Comparison of ENCODE assay signal across 1 cellular context in the genomic region with DNA sequence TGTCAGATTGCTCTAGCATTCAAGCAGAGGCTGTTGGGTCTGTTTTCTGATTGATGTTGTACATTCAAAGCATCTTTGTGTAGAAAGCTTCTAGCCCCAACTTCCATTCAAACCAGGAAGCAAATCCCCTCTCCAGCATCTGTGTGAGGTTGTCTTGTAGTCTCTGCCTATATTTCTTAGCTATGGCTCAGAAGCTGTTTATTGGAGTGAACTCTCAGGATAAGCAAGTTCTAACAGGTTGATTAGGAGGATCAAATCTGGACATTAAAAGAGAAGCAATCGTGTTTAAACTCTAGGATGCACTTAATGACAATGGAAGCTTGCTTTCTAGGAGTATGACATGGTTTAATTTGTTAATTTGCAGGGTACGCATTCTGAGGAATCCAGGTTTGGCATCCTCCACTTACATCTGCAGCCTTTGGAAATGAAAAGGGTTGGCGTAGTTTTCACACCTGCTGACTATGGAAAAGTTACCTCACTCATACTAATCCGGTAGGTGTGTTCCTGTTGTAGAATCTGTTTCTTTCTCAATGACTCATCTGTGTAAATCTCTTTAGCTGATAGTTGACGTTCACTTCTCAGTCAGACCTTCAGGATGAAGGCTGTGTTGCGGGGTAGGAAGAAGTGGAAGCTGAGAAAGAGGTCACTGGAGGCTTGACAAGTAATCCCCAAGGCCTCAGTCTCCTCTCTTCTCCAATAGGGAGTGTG.
TF ChIP-seq lines count a peak whose summit lies in the region.

No MANE protein-coding gene starts in this region.

TF ChIP-seq in H1, 55 proteins besides CTCF, POLR2A, EP300 and RAD21 (continued from another document):
- no peak for TF ChIP-seq FOSL1 (IDR thresholded peaks at IDR 0.05; ENCODE audit: insufficient read depth, low read depth, low read length)
